ENCODE assay signal across 16 cellular contexts in genomic region chr4:64001229-64001898, GRCh38.
DNase-seq lines count a peak whose midpoint lies in the region; ATAC-seq and TF ChIP-seq lines count a peak whose summit lies in the region.
"Had no signal": no experiment of that assay in that cellular context is flagged by ENCODE, and none has a peak within 500 bp of the region (broad histone marks: within the 10 kb centered on the region; RNA-seq: fewer than 3 reads in every experiment).

No MANE protein-coding gene starts in this region.

- H3K27ac ChIP-seq in colonic mucosa = no peak overlapping the region

- no peaks in the 10 kb centered on the region for H3K4me1 ChIP-seq in colonic mucosa

- H3K36me3 ChIP-seq in colonic mucosa = no peaks in the 10 kb centered on the region

- intact Hi-C loops in colonic mucosa (cut with DNase I) = no loop called here

- peak; percentile 55 for DNase-seq in ELR (ENCODE audit: low read depth)
- no peak for DNase-seq in colonic mucosa
- no peak for DNase-seq in activated CD4-positive, alpha-beta T cell treated with anti-CD3 and anti-CD28 coated beads, Interleukin-2, amount 50 U/mL, for 48 hours
- DNase-seq in stimulated activated CD4-positive, alpha-beta T cell treated with anti-CD3 and anti-CD28 coated beads, Interleukin-4, amount 100 ng/mL, for 4 hours = no peak
- no peak for DNase-seq in GDM1 (lab: John Stamatoyannopoulos, UW)
- DNase-seq: activated CD4-positive, alpha-beta T cell treated with anti-CD3 and anti-CD28 coated beads for 4 hours; activated naive CD8-positive, alpha-beta T cell treated with anti-CD3 and anti-CD28 coated beads, Interleukin-2, amount 50 U/mL, for 24 hours; activated T-cell treated with anti-CD3 and anti-CD28 coated beads, Interleukin-2, amount 50 U/mL, for 4 hours; caudate nucleus; NCI-H1694; NCI-H82; stimulated activated naive CD8-positive, alpha-beta T cell treated with anti-CD3 and anti-CD28 coated beads, Interleukin-15, Interleukin-2, amounts not matched to agents 100 U/mL and 50 U/mL, for 24 hours; T-helper 17 cell had no signal

- H3K9ac ChIP-seq in colonic mucosa (ENCODE audit: low read depth in 2 of 2, low read length in 2 of 2) = no peak overlapping the region

- H3K27me3 ChIP-seq in colonic mucosa = no peaks in the 10 kb centered on the region

- no peaks in the 10 kb centered on the region for H3K9me3 ChIP-seq in colonic mucosa

- TF ChIP-seq CTCF in colonic mucosa (IDR thresholded peaks at IDR 0.05) = no peak

- ATAC-seq in GM18909 (IDR thresholded peaks at IDR 0.05; ENCODE audit: poor library complexity, unreplicated experiment) = peak; percentile 69
- ATAC-seq in HG02623 (IDR thresholded peaks at IDR 0.05; ENCODE audit: unreplicated experiment) = peak; percentile 85
- ATAC-seq in HG03378 (IDR thresholded peaks at IDR 0.05; ENCODE audit: unreplicated experiment) = peak; percentile 83
- ATAC-seq: activated naive CD8-positive, alpha-beta T cell treated with anti-CD3 and anti-CD28 coated beads, Interleukin-2, amount 50 U/mL, for 24 hours; activated T-cell treated with anti-CD3 and anti-CD28 coated beads, Interleukin-2, amount 50 U/mL, for 4 hours; stimulated activated naive CD8-positive, alpha-beta T cell treated with anti-CD3 and anti-CD28 coated beads, Interleukin-15, Interleukin-2, amounts not matched to agents 100 U/mL and 50 U/mL, for 24 hours; T-helper 17 cell had no signal

- H3K4me3 ChIP-seq in colonic mucosa = no peak overlapping the region
